Comparison of ENCODE assay signal across 13 cellular contexts in genomic region chr6:88705601-88706000, GRCh38.
DNase-seq lines count a peak whose midpoint lies in the region; ATAC-seq lines count a peak whose summit lies in the region.
"Had no signal": no experiment of that assay in that cellular context is flagged by ENCODE, and none has a peak within 500 bp of the region (broad histone marks: within the 10 kb centered on the region; RNA-seq: fewer than 3 reads in every experiment).

No MANE protein-coding gene starts in this region.

- H3K27ac Mint-ChIP-seq in activated naive CD4-positive, alpha-beta T cell treated with anti-CD3 and anti-CD28 coated beads, Interleukin-2, amount 50 U/mL, for 72 hours = no peak overlapping the region
- H3K27ac Mint-ChIP-seq in activated naive CD4-positive, alpha-beta T cell treated with anti-CD3 and anti-CD28 coated beads, Interleukin-2, amount 10 ng/mL, durations not matched to agents 7 days and 5 days = no peak overlapping the region
- H3K27ac Mint-ChIP-seq: nephron; T-helper 1 cell treated with Interleukin-12 subunit alpha and Interleukin-12 subunit beta and Interleukin-4 antibody, amounts not matched to agents 30 μg/mL and 1 μg/mL, for 36 hours had no signal

- no peaks in the 10 kb centered on the region for H3K4me1 Mint-ChIP-seq in activated naive CD4-positive, alpha-beta T cell treated with anti-CD3 and anti-CD28 coated beads, Interleukin-2, amount 10 ng/mL, durations not matched to agents 7 days and 5 days
- H3K4me1 Mint-ChIP-seq: nephron had no signal

- peak; percentile 55 to 79 for ATAC-seq in activated naive CD4-positive, alpha-beta T cell treated with anti-CD3 and anti-CD28 coated beads, Interleukin-2, amount 50 U/mL, for 72 hours
- ATAC-seq in HG02678 (IDR thresholded peaks at IDR 0.05; ENCODE audit: unreplicated experiment) = peak; percentile 94
- ATAC-seq in HG03558 (IDR thresholded peaks at IDR 0.05; ENCODE audit: extremely low read depth, unreplicated experiment) = peak; percentile 68
- ATAC-seq: A549 had no signal

- no peak overlapping the region for H3K4me3 Mint-ChIP-seq in activated naive CD4-positive, alpha-beta T cell treated with anti-CD3 and anti-CD28 coated beads, Interleukin-2, amount 10 ng/mL, durations not matched to agents 7 days and 5 days
- H3K4me3 Mint-ChIP-seq: nephron; T-helper 1 cell treated with Interleukin-12 subunit alpha and Interleukin-12 subunit beta and Interleukin-4 antibody, amounts not matched to agents 30 μg/mL and 1 μg/mL, for 36 hours had no signal

- H3K36me3 Mint-ChIP-seq in activated naive CD4-positive, alpha-beta T cell treated with anti-CD3 and anti-CD28 coated beads, Interleukin-2, amount 50 U/mL, for 72 hours = peaks cover 4 to 5% of the 10 kb centered on the region in 2 donors
- peaks cover 2% of the 10 kb centered on the region for H3K36me3 Mint-ChIP-seq in activated naive CD4-positive, alpha-beta T cell treated with anti-CD3 and anti-CD28 coated beads, Interleukin-2, amount 10 ng/mL, durations not matched to agents 7 days and 5 days

- CTCF ChIA-PET in activated naive CD4-positive, alpha-beta T cell treated with anti-CD3 and anti-CD28 coated beads, Interleukin-2, amount 10 ng/mL, durations not matched to agents 7 days and 5 days (lab: Charles Lee) = no interaction called here

- no peaks in the 10 kb centered on the region for H3K9me3 Mint-ChIP-seq in activated naive CD4-positive, alpha-beta T cell treated with anti-CD3 and anti-CD28 coated beads, Interleukin-2, amount 50 U/mL, for 72 hours
- H3K9me3 Mint-ChIP-seq in activated naive CD4-positive, alpha-beta T cell treated with anti-CD3 and anti-CD28 coated beads, Interleukin-2, amount 10 ng/mL, durations not matched to agents 7 days and 5 days = no peaks in the 10 kb centered on the region

- no peak for DNase-seq in activated naive CD4-positive, alpha-beta T cell treated with anti-CD3 and anti-CD28 coated beads, Interleukin-2, amount 50 U/mL, for 72 hours (ENCODE audit: low spot score in 2 of 2)
- DNase-seq in activated naive CD4-positive, alpha-beta T cell treated with anti-CD3 and anti-CD28 coated beads, Interleukin-2, amount 10 ng/mL, durations not matched to agents 7 days and 5 days = no peak
- DNase-seq in SKM-1 treated with dmso at 0.1 percent for 144 hours (lab: John Stamatoyannopoulos, UW; ENCODE audit: unreplicated experiment) (no peak), NCI-H2227 treated with DMSO at 0.1 percent for 48 hours (lab: John Stamatoyannopoulos, UW) (no peak), cerebellum (ENCODE audit: low spot score) (no peak)
- no peak for DNase-seq in activated CD8-positive, alpha-beta memory T cell treated with anti-CD3 and anti-CD28 coated beads, Interleukin-2, amount 50 U/mL, for 48 hours
- DNase-seq: stimulated activated CD4-positive, alpha-beta T cell treated with anti-CD3 and anti-CD28 coated beads, Interleukin-4, amount 100 ng/mL, for 1 hour; upper lobe of left lung had no signal

- H3K27me3 Mint-ChIP-seq in activated naive CD4-positive, alpha-beta T cell treated with anti-CD3 and anti-CD28 coated beads, Interleukin-2, amount 10 ng/mL, durations not matched to agents 7 days and 5 days = no peaks in the 10 kb centered on the region
